ENCODE assay signal across 8 cellular contexts in genomic region chr19:2456301-2456570, GRCh38. TPM values are rescaled to one million over a fixed set of nuclear protein-coding genes. Genes with fewer than 3 reads are reported as not detected.
DNase-seq lines count a peak whose midpoint lies in the region; ATAC-seq lines count a peak whose summit lies in the region.

No MANE protein-coding gene starts in this region.

- H3K4me3 ChIP-seq in HUES64 (ENCODE audit: low read length) (peak overlapping the region; percentile 87), duodenal mucosa (ENCODE audit: low read depth in 1 of 2, low read length in 2 of 2) (peak overlapping the region; percentile 65 to 78)

- H3K4me1 ChIP-seq in HUES64 (ENCODE audit: insufficient read depth, low read length) (peaks cover 9% of the 10 kb centered on the region; the same call in 1 of the 2 replicates), duodenal mucosa (ENCODE audit: control insufficient read depth in 1 of 2, insufficient read depth in 2 of 2, low read length in 2 of 2) (peaks cover 4 to 13% of the 10 kb centered on the region in 2 donors)

- WGBS in HUES64, result under 1% methylated on average over 26 of the region's 26 CpGs

- ATAC-seq in GM18870 (IDR thresholded peaks at IDR 0.05; ENCODE audit: unreplicated experiment) (peak; percentile 15), GM19035 (IDR thresholded peaks at IDR 0.05; ENCODE audit: unreplicated experiment) (no peak)
- ATAC-seq in natural killer cell treated with Interleukin-12 subunit alpha and Interleukin-12 subunit beta and Interleukin-15 and Interleukin-18, amount 100 ng/mL, for 72 hours, result no peak

- H3K36me3 ChIP-seq in HUES64 (ENCODE audit: insufficient read depth, low read length) (peaks cover 4% of the 10 kb centered on the region), duodenal mucosa (ENCODE audit: control insufficient read depth in 1 of 2, insufficient read depth in 2 of 2, low read length in 2 of 2) (peaks cover 0 to 3% of the 10 kb centered on the region in 2 donors)

- H3K4me3 Mint-ChIP-seq in natural killer cell treated with Interleukin-12 subunit alpha and Interleukin-12 subunit beta and Interleukin-15 and Interleukin-18, amount 100 ng/mL, for 72 hours, result peak overlapping the region; percentile 76

- H3K9me3 Mint-ChIP-seq in natural killer cell treated with Interleukin-12 subunit alpha and Interleukin-12 subunit beta and Interleukin-15 and Interleukin-18, amount 100 ng/mL, for 72 hours, result no peaks in the 10 kb centered on the region

- no peaks in the 10 kb centered on the region for H3K9me3 ChIP-seq in HUES64 (ENCODE audit: insufficient read depth, low read depth, low read length)
- no peaks in the 10 kb centered on the region for H3K9me3 ChIP-seq in duodenal mucosa (ENCODE audit: control insufficient read depth in 1 of 2, low read length in 2 of 2)

- H3K4me1 Mint-ChIP-seq in natural killer cell treated with Interleukin-12 subunit alpha and Interleukin-12 subunit beta and Interleukin-15 and Interleukin-18, amount 100 ng/mL, for 72 hours (ENCODE audit: low read depth in 2 of 2), result peaks cover 17 to 21% of the 10 kb centered on the region in 2 donors

- peak overlapping the region; percentile 70; the same call in 1 of the 2 replicates for H3K27ac ChIP-seq in HUES64 (ENCODE audit: low read depth, low read length)
- no peak overlapping the region for H3K27ac ChIP-seq in duodenal mucosa (ENCODE audit: low read depth, low read length)

- DNase-seq in natural killer cell treated with Interleukin-12 subunit alpha and Interleukin-12 subunit beta and Interleukin-15 and Interleukin-18, amount 100 ng/mL, for 72 hours (ENCODE audit: low spot score), result no peak
- no peak for DNase-seq in NCI-H510A (lab: John Stamatoyannopoulos, UW)
- DNase-seq in NCI-H2029 (lab: John Stamatoyannopoulos, UW), result no peak
- no peak for DNase-seq in COLO668 (lab: John Stamatoyannopoulos, UW; ENCODE audit: unreplicated experiment)

- no peaks in the 10 kb centered on the region for H3K36me3 Mint-ChIP-seq in natural killer cell treated with Interleukin-12 subunit alpha and Interleukin-12 subunit beta and Interleukin-15 and Interleukin-18, amount 100 ng/mL, for 72 hours

- no peaks in the 10 kb centered on the region for H3K27me3 ChIP-seq in HUES64 (ENCODE audit: insufficient read depth, low read length)
- no peaks in the 10 kb centered on the region for H3K27me3 ChIP-seq in duodenal mucosa (ENCODE audit: control insufficient read depth in 1 of 2, insufficient read depth in 2 of 2, low read length in 2 of 2)

- peak overlapping the region; percentile 97 for H3K9ac ChIP-seq in HUES64 (ENCODE audit: low read depth, low read length)
- H3K9ac ChIP-seq in duodenal mucosa (ENCODE audit: low read depth in 1 of 2, low read length in 2 of 2), result peak overlapping the region; percentile 64 to 72

- H3K27ac Mint-ChIP-seq in natural killer cell treated with Interleukin-12 subunit alpha and Interleukin-12 subunit beta and Interleukin-15 and Interleukin-18, amount 100 ng/mL, for 72 hours, result no peak overlapping the region

- no peaks in the 10 kb centered on the region for H3K27me3 Mint-ChIP-seq in natural killer cell treated with Interleukin-12 subunit alpha and Interleukin-12 subunit beta and Interleukin-15 and Interleukin-18, amount 100 ng/mL, for 72 hours

RNA-seq across cellular contexts. Expression of gene LMNB2, which starts 0.5 kb away (rescaled TPM):
- 103 TPM for polyA plus RNA-seq in HUES64 (2013, experiment 1 of 2)
- polyA plus RNA-seq in HUES64 (2013, experiment 2 of 2), result 105 TPM
- 100 to 1,000 TPM in 1 of 2 donors, 10 to 100 TPM in 1; 74.9 to 165 TPM for total RNA-seq in natural killer cell treated with Interleukin-12 subunit alpha and Interleukin-12 subunit beta and Interleukin-15 and Interleukin-18, amount 100 ng/mL, for 72 hours

RNA-seq across cellular contexts. Expression of gene GADD45B, which starts 19.7 kb away (rescaled TPM):
- 4.4 TPM for polyA plus RNA-seq in HUES64 (2013, experiment 1 of 2)
- polyA plus RNA-seq in HUES64 (2013, experiment 2 of 2), result 5.1 TPM
- 100 to 1,000 TPM; 233 to 784 TPM for total RNA-seq in natural killer cell treated with Interleukin-12 subunit alpha and Interleukin-12 subunit beta and Interleukin-15 and Interleukin-18, amount 100 ng/mL, for 72 hours

RNA-seq across cellular contexts. Expression of gene TIMM13, which starts 28.9 kb away (rescaled TPM):
- polyA plus RNA-seq in HUES64 (2013, experiment 1 of 2), result 170 TPM
- polyA plus RNA-seq in HUES64 (2013, experiment 2 of 2), result 139 TPM
- 100 to 1,000 TPM in 1 of 2 donors, 10 to 100 TPM in 1; 80.1 to 124 TPM for total RNA-seq in natural killer cell treated with Interleukin-12 subunit alpha and Interleukin-12 subunit beta and Interleukin-15 and Interleukin-18, amount 100 ng/mL, for 72 hours
